In genomic region chr11:75582935-75583709, GRCh38 we compare ENCODE assay signal across 8 cellular contexts. TPM values are rescaled to one million over a fixed set of nuclear protein-coding genes. Genes with fewer than 3 reads are reported as not detected.
A peak's percentile ranks its signal among the peaks of the same experiment; 100 is the strongest.
DNase-seq lines count a peak whose midpoint lies in the region; ATAC-seq, FAIRE-seq and TF ChIP-seq lines count a peak whose summit lies in the region.

No MANE protein-coding gene starts in this region.

- CTCF ChIA-PET in activated CD8-positive, alpha-beta T cell treated with anti-CD3 and anti-CD28 coated beads, Interleukin-2, amount 10 ng/mL, durations not matched to agents 7 days and 5 days (lab: Charles Lee) = interaction anchor here (1.3 kb wide), 1 partner anchor 17 kb away, joined by 4 read pairs; no protein-coding TSS in a partner anchor
- CTCF ChIA-PET in H1 (lab: Charles Lee; ENCODE audit: partially characterized antibody) = interaction anchor here (0.7 to 4.8 kb wide), 15 partner anchors 9 to 138 kb away, joined by 3 to 27 read pairs (median 5); no protein-coding TSS in a partner anchor

- TF ChIP-seq EP300 in H1 (IDR thresholded peaks at IDR 0.05; ENCODE audit: borderline replicate concordance in 1 of 2, low read depth in 2 of 2, low read length in 2 of 2) = no peak; a peak in 1 of 3 replicates

- H2AK5ac ChIP-seq in H1 (ENCODE audit: low read depth, low read length) = peak overlapping the region; percentile 61; the same call in 1 of the 2 replicates

- H3K4me3 ChIP-seq in H1 (ENCODE audit: extremely low read depth in 1 of 4, insufficient read depth in 2 of 4, low read depth in 3 of 4, low read length in 4 of 4) = peak overlapping the region; percentile 58 to 77 (median 66)

- peak; percentile 79 for ATAC-seq in HG02840 (IDR thresholded peaks at IDR 0.05; ENCODE audit: low FRiP score, unreplicated experiment)
- ATAC-seq in activated CD8-positive, alpha-beta T cell treated with anti-CD3 and anti-CD28 coated beads, Interleukin-2, amount 10 ng/mL, durations not matched to agents 7 days and 5 days = peak; percentile 98
- ATAC-seq in memory B cell (ENCODE audit: low read depth) = peak; percentile 80
- no peak for ATAC-seq in HG02763 (IDR thresholded peaks at IDR 0.05; ENCODE audit: unreplicated experiment)

- peak overlapping the region; percentile 73 to 88 for H3K4me2 ChIP-seq in H1 (ENCODE audit: insufficient read depth in 1 of 2, low read depth in 2 of 2, low read length in 2 of 2)

- no peaks in the 10 kb centered on the region for H3K27me3 ChIP-seq in H1 (replicated peaks in 1 of 4; ENCODE audit: control insufficient read depth in 3 of 4, extremely low read depth in 1 of 4, insufficient read depth in 3 of 4, low read length in 3 of 4)

- H3K9me3 ChIP-seq in H1 (ENCODE audit: insufficient read depth in 2 of 2, low read depth in 1 of 2, low read length in 1 of 2) = no peaks in the 10 kb centered on the region

- peaks cover 3% of the 10 kb centered on the region; the same call in 1 of the 2 replicates for H3K23me2 ChIP-seq in H1 (ENCODE audit: low read depth, low read length)

- H2BK5ac ChIP-seq in H1 (ENCODE audit: low read depth, low read length) = peak overlapping the region; percentile 89; the same call in 1 of the 2 replicates

- TF ChIP-seq CTCF in H1 (IDR thresholded peaks at IDR 0.05; ENCODE audit: control extremely low read depth in 1 of 3, insufficient read depth in 1 of 3, low read depth in 1 of 3, low read length in 3 of 3) = peak in 2 of 3 experiments; percentile 25 to 39; a peak in 3 of 4 replicates

- H2BK120ac ChIP-seq in H1 (replicated peaks; ENCODE audit: low read depth, low read length) = no peak overlapping the region

- peak overlapping the region; percentile 83 for H3K27ac Mint-ChIP-seq in activated CD8-positive, alpha-beta T cell treated with anti-CD3 and anti-CD28 coated beads, Interleukin-2, amount 10 ng/mL, durations not matched to agents 7 days and 5 days
- peak overlapping the region; percentile 58 for H3K27ac Mint-ChIP-seq in memory B cell

- peaks cover 2 to 17% (median 14%) of the 10 kb centered on the region in 4 experiments for H3K4me1 ChIP-seq in H1 (replicated peaks in 1 of 4; ENCODE audit: control insufficient read depth in 3 of 4, insufficient read depth in 4 of 4, low read length in 3 of 4)

- peak overlapping the region; percentile 72 for H3K4ac ChIP-seq in H1 (replicated peaks; ENCODE audit: insufficient read length, low read depth, low read length)

- peak overlapping the region; percentile 91 for H4K91ac ChIP-seq in H1 (replicated peaks; ENCODE audit: insufficient read length, low read length)

- no peaks in the 10 kb centered on the region for H3K36me3 Mint-ChIP-seq in activated CD8-positive, alpha-beta T cell treated with anti-CD3 and anti-CD28 coated beads, Interleukin-2, amount 10 ng/mL, durations not matched to agents 7 days and 5 days (ENCODE audit: low read depth)
- peaks cover 3% of the 10 kb centered on the region for H3K36me3 Mint-ChIP-seq in memory B cell

- TF ChIP-seq RAD21 in H1 (IDR thresholded peaks at IDR 0.05 in 1 of 2, conservative IDR thresholded peaks at IDR 0.05 in 1 of 2; ENCODE audit: low read depth in 2 of 2, low read length in 2 of 2) = peak; percentile 1 to 16; a peak in 1 of 4 replicates

- H3K27me3 Mint-ChIP-seq in activated CD8-positive, alpha-beta T cell treated with anti-CD3 and anti-CD28 coated beads, Interleukin-2, amount 10 ng/mL, durations not matched to agents 7 days and 5 days (ENCODE audit: low read depth) = no peaks in the 10 kb centered on the region
- peaks cover 13% of the 10 kb centered on the region for H3K27me3 Mint-ChIP-seq in memory B cell

- peak; percentile 42 to 70; a peak in 2 of 3 replicates for TF ChIP-seq POLR2A in H1 (IDR thresholded peaks at IDR 0.05; ENCODE audit: control extremely low read depth in 1 of 2, low read depth in 2 of 2, low read length in 2 of 2)

- H3K79me2 ChIP-seq in H1 (ENCODE audit: control insufficient read depth in 1 of 2, insufficient read depth in 2 of 2, low read length in 2 of 2) = no peaks in the 10 kb centered on the region

- 6% methylated on average over 35 of the region's 67 CpGs; no CpG with 5 or more reads in 1 of the 2 experiments for WGBS in H1 (ENCODE audit: extremely low coverage in 1 of 2, insufficient coverage in 1 of 2, insufficient read length in 1 of 2, insufficient replicate concordance in 2 of 2, low coverage in 1 of 2, low lambda C conversion rate in 2 of 2, missing lambda C conversion rate in 1 of 2), 2 experiments

- no peak overlapping the region for H3K14ac ChIP-seq in H1 (ENCODE audit: insufficient read length)

- peak overlapping the region; percentile 52 to 74 (median 72) for H3K9ac ChIP-seq in H1 (replicated peaks in 1 of 4; ENCODE audit: extremely low read depth in 1 of 4, low read depth in 3 of 4, low read length in 3 of 4)

- no peak overlapping the region for H3K23ac ChIP-seq in H1 (ENCODE audit: insufficient read length)

- H4K20me1 ChIP-seq in H1 (replicated peaks in 1 of 2; ENCODE audit: control insufficient read depth in 1 of 2, insufficient read depth in 2 of 2, low read length in 2 of 2) = no peaks in the 10 kb centered on the region

- DNase-seq in GDM1 (lab: John Stamatoyannopoulos, UW) (peak; percentile 33), NCI-H524 treated with DMSO at 0.1 percent for 48 hours (lab: John Stamatoyannopoulos, UW) (peak; percentile 13), H1 (ENCODE audit: low read depth in 1 of 2, low spot score in 2 of 2) (peak in 1 of 2 experiments; percentile 88), memory B cell (ENCODE audit: low spot score in 2 of 2) (peak; percentile 29 to 53)
- peak; percentile 71 for DNase-seq in activated CD8-positive, alpha-beta T cell treated with anti-CD3 and anti-CD28 coated beads, Interleukin-2, amount 10 ng/mL, durations not matched to agents 7 days and 5 days
- peak; percentile 65 for DNase-seq in stimulated activated naive CD4-positive, alpha-beta T cell treated with Interleukin-2 at 50 U/mL for 16 hours (lab: John Stamatoyannopoulos, UW)

- POLR2A ChIA-PET in activated CD8-positive, alpha-beta T cell treated with anti-CD3 and anti-CD28 coated beads, Interleukin-2, amount 10 ng/mL, durations not matched to agents 7 days and 5 days (lab: Charles Lee) = interaction anchor here (1.3 kb wide), 1 partner anchor 10 kb away, joined by 4 read pairs; no protein-coding TSS in a partner anchor
- POLR2A ChIA-PET in H1 (lab: Charles Lee; ENCODE audit: partially characterized antibody) = interaction anchor here (0.7 to 35.1 kb wide), 13 partner anchors 10 to 127 kb away, joined by 3 to 1120 read pairs (median 4); partner anchors contain the start of genes GDPD5, MAP6 and SERPINH1

- H3K36me3 ChIP-seq in H1 (ENCODE audit: control insufficient read depth in 2 of 4, insufficient read depth in 4 of 4, low read length in 3 of 4) = no peaks in the 10 kb centered on the region

- H2AFZ ChIP-seq in H1 (ENCODE audit: low read length) = peak overlapping the region; percentile 86; the same call in 1 of the 2 replicates

- 0 out of 2 replicates have a peak overlapping the region, but pooled peaks have one; percentile 43 for H2BK20ac ChIP-seq in H1 (ENCODE audit: low read length)

- peak overlapping the region; percentile 10; the same call in 1 of the 2 replicates for H2BK12ac ChIP-seq in H1 (ENCODE audit: low read depth, low read length)

- peak overlapping the region; percentile 56 for H3K56ac ChIP-seq in H1 (replicated peaks; ENCODE audit: insufficient read length, low read depth, low read length)

- peaks cover 28% of the 10 kb centered on the region for H3K4me1 Mint-ChIP-seq in activated CD8-positive, alpha-beta T cell treated with anti-CD3 and anti-CD28 coated beads, Interleukin-2, amount 10 ng/mL, durations not matched to agents 7 days and 5 days (ENCODE audit: low read depth)
- peaks cover 18% of the 10 kb centered on the region for H3K4me1 Mint-ChIP-seq in memory B cell

- peak overlapping the region; percentile 93 for H3K18ac ChIP-seq in H1 (ENCODE audit: extremely low read depth, low read length)

- no peaks in the 10 kb centered on the region for H3K9me3 Mint-ChIP-seq in activated CD8-positive, alpha-beta T cell treated with anti-CD3 and anti-CD28 coated beads, Interleukin-2, amount 10 ng/mL, durations not matched to agents 7 days and 5 days (ENCODE audit: insufficient read depth)
- no peaks in the 10 kb centered on the region for H3K9me3 Mint-ChIP-seq in memory B cell

- H3K27ac ChIP-seq in H1 (ENCODE audit: low read depth, low read length) = peak overlapping the region; percentile 50; the same call in 1 of the 2 replicates

- H3K4me3 Mint-ChIP-seq in activated CD8-positive, alpha-beta T cell treated with anti-CD3 and anti-CD28 coated beads, Interleukin-2, amount 10 ng/mL, durations not matched to agents 7 days and 5 days = peak overlapping the region; percentile 81
- peak overlapping the region; percentile 85 for H3K4me3 Mint-ChIP-seq in memory B cell

- H3K79me1 ChIP-seq in H1 (ENCODE audit: low read depth, low read length) = no peaks in the 10 kb centered on the region; the same call in 1 of the 2 replicates

- H2BK15ac ChIP-seq in H1 (ENCODE audit: low read length) = peak overlapping the region; percentile 100

- H4K8ac ChIP-seq in H1 (ENCODE audit: extremely low read depth, insufficient read depth, low read length) = peak overlapping the region; percentile 95

- H4K5ac ChIP-seq in H1 (ENCODE audit: insufficient read length, low read depth, low read length) = peak overlapping the region; percentile 73

- no peak for FAIRE-seq in H1 (lab: Jason Lieb, UNC)

RNA-seq across cellular contexts. Expression of gene SERPINH1, which starts 21.1 kb away (rescaled TPM):
- 10 to 100 TPM in 1 of 2 experiments, 1 to 10 TPM in 1; 9.3 to 10.8 TPM for total RNA-seq in activated CD8-positive, alpha-beta T cell treated with anti-CD3 and anti-CD28 coated beads, Interleukin-2, amount 10 ng/mL, durations not matched to agents 7 days and 5 days
- 420 and 424 TPM in 2 replicates for total RNA-seq in H1 (2021; fragmentation: NEBNext Ultra II Directional; extraction: Animal tissue kit (Norgen Biotek cat#: 25700))
- polyA plus RNA-seq in H1 (2011; rRNA removed) = 621 and 869 TPM in 2 replicates
- 482 TPM for polyA plus RNA-seq in H1 (2011; cell fraction: cytosol; rRNA removed)
- 605 TPM for polyA plus RNA-seq in H1 (2011; cell fraction: nucleus; rRNA removed)
- 280 to 399 TPM (median 368 TPM) in 4 replicates for polyA plus RNA-seq in H1 (2012, experiment 1 of 2)
- 351 TPM for polyA plus RNA-seq in H1 (2012, experiment 2 of 2)
- polyA plus RNA-seq in H1 (2013, experiment 1 of 2) = 739 TPM
- polyA plus RNA-seq in H1 (2013, experiment 2 of 2) = 760 TPM
- 124 and 163 TPM in 2 replicates for polyA minus RNA-seq in H1 (2011; rRNA and poly(A)+ RNA removed)
- polyA minus RNA-seq in H1 (2011; cell fraction: cytosol; rRNA and poly(A)+ RNA removed) = 266 TPM
- 239 TPM for polyA minus RNA-seq in H1 (2011; cell fraction: nucleus; rRNA and poly(A)+ RNA removed)

RNA-seq across cellular contexts. Expression of gene GDPD5, which starts 57.4 kb away (rescaled TPM):
- total RNA-seq in activated CD8-positive, alpha-beta T cell treated with anti-CD3 and anti-CD28 coated beads, Interleukin-2, amount 10 ng/mL, durations not matched to agents 7 days and 5 days = 10 to 100 TPM; 23.1 to 26.6 TPM
- total RNA-seq in H1 (2021; fragmentation: NEBNext Ultra II Directional; extraction: Animal tissue kit (Norgen Biotek cat#: 25700)) = 8.1 and 8.6 TPM in 2 replicates
- polyA plus RNA-seq in H1 (2011; rRNA removed) = 7.8 and 10.2 TPM in 2 replicates
- 6.4 TPM for polyA plus RNA-seq in H1 (2011; cell fraction: cytosol; rRNA removed)
- polyA plus RNA-seq in H1 (2011; cell fraction: nucleus; rRNA removed) = 27.2 TPM
- polyA plus RNA-seq in H1 (2012, experiment 1 of 2) = 4.8 to 10.4 TPM (median 8.0 TPM) in 4 replicates
- 6.2 TPM for polyA plus RNA-seq in H1 (2012, experiment 2 of 2)
- 10.7 TPM for polyA plus RNA-seq in H1 (2013, experiment 1 of 2)
- polyA plus RNA-seq in H1 (2013, experiment 2 of 2) = 10.8 TPM
- polyA minus RNA-seq in H1 (2011; rRNA and poly(A)+ RNA removed) = 6.0 and 7.1 TPM in 2 replicates
- 3.8 TPM for polyA minus RNA-seq in H1 (2011; cell fraction: cytosol; rRNA and poly(A)+ RNA removed)
- polyA minus RNA-seq in H1 (2011; cell fraction: nucleus; rRNA and poly(A)+ RNA removed) = 8.1 TPM

Comparison
In these comparisons a context has a peak if more than half of its experiments do, and no peak if none do; other contexts are left out.
1. RNA of gene SERPINH1, which starts 21.1 kb away (total RNA-seq): 420 to 424 TPM in H1; 9.3 to 10.8 TPM in activated CD8-positive, alpha-beta T cell treated with anti-CD3 and anti-CD28 coated beads, Interleukin-2, amount 10 ng/mL, durations not matched to agents 7 days and 5 days; every median in the first group is over 10 times any median in the second.